Comparison of ENCODE assay signal across 7 cellular contexts in the genomic region with DNA sequence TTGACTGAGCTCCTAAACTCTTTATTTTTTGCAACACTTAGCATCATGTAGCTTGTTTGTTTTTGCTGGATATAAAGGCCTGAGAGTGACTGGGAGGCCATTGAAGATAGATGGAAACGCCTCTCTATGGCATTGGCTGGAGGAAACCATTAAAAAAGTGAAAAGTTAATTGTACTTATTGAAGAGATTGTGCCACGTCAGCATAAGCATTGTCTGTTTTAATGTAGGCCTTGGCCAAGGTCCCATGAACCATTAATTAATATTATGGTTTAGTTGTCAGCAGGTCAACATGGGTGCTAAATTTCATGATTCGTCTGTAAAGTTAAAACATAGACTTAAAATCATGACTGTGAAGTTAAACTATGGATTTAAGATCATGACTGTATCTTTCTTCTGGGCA.
"Had no signal": no experiment of that assay in that cellular context is flagged by ENCODE, and none has a peak within 500 bp of the region (broad histone marks: within the 10 kb centered on the region; RNA-seq: fewer than 3 reads in every experiment).

No MANE protein-coding gene starts in this region.

- H3K9ac ChIP-seq: KMS-11 had no signal

- H3K36me3 ChIP-seq: HAP-1 had no signal

- H3K9me3 ChIP-seq: HAP-1 had no signal

- H3K4me2 ChIP-seq: GM23338, KMS-11 had no signal

- ATAC-seq: GM23338, HCT116 had no signal

- H3K27ac ChIP-seq: KMS-11 had no signal

- DNase-seq: H7, KBM-7 had no signal

- H3K4me1 ChIP-seq: HAP-1 had no signal

- H3K4me3 ChIP-seq: GM23338, HAP-1 had no signal

- FAIRE-seq: HTR-8/SVneo had no signal
